Comparison of ENCODE assay signal across 17 cellular contexts in genomic region chr11:125464671-125465070, GRCh38.
"Had no signal": no experiment of that assay in that cellular context is flagged by ENCODE, and none has a peak within 500 bp of the region (broad histone marks: within the 10 kb centered on the region; RNA-seq: fewer than 3 reads in every experiment).

No MANE protein-coding gene starts in this region.

- ATAC-seq: effector memory CD8-positive, alpha-beta T cell; esophagus mucosa; lower lobe of right lung; right lobe of liver had no signal

- DNase-seq: activated CD4-positive, alpha-beta T cell treated with anti-CD3 and anti-CD28 coated beads for 1 hour; activated CD4-positive, alpha-beta T cell treated with anti-CD3 and anti-CD28 coated beads, Interleukin-2, amount 50 U/mL, for 1 hour; activated naive CD4-positive, alpha-beta T cell treated with anti-CD3 and anti-CD28 coated beads for 36 hours; activated naive CD8-positive, alpha-beta T cell treated with anti-CD3 and anti-CD28 coated beads, Interleukin-2, amount 10 ng/mL, durations not matched to agents 7 days and 5 days; activated T-cell treated with anti-CD3 and anti-CD28 coated beads, Interleukin-2, amount 50 U/mL, for 24 hours; amniotic stem cell; effector memory CD8-positive, alpha-beta T cell; foreskin melanocyte; lower lobe of right lung; naive B cell; right lobe of liver; stimulated activated CD4-positive, alpha-beta T cell treated with anti-CD3 and anti-CD28 coated beads, Interleukin-1b, Interleukin-23, amount 100 ng/mL, for 48 hours; T-helper 9 cell had no signal

- H3K27me3 ChIP-seq: cardiac muscle cell, right lobe of liver, tibial nerve had no signal

- H3K36me3 ChIP-seq: cardiac muscle cell, lower lobe of right lung, right lobe of liver had no signal

- H3K9me3 ChIP-seq: lower lobe of right lung, right lobe of liver, tibial nerve had no signal

- H3K4me3 ChIP-seq: cardiac muscle cell, lower lobe of right lung, right lobe of liver, skin epidermis, tibial nerve had no signal

- H3K27ac ChIP-seq: cardiac muscle cell, lower lobe of right lung, right lobe of liver, skin epidermis, tibial nerve had no signal

- H3K4me1 ChIP-seq: lower lobe of right lung, right lobe of liver, tibial nerve had no signal
